Comparison of ENCODE assay signal across 8 cellular contexts in the genomic region with DNA sequence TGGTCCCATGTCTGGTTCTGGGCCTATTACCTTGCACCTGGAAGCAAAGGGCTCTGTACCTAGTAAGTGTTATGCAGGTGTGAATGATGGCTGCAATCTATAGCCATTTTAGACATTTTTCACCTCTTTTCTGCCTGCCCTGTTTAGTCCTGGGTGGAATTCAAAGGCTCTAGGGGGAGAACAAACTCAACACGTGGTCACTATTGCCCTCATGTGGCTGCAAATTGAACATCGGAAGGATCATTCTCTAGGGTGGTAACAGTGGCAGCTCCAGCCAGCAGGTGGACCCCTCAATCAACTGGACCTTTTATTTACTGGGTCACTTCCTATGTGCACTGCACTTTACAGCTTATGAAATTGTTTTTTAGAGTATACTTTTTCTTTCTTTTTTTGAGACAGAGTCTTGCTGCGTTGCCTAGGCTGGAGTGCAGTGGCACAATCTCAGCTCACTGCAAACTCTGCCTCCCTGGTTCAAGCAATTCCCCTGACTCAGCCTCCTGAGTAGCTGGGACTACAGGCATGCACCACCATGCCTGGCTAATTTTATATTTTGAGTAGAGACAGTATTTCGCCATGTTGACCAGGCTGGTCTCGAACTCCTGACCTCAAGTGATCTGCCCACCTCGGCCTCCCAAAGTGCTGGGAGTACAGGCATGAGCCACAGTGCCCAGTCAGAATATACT. TPM values are rescaled to one million over a fixed set of nuclear protein-coding genes. Genes with fewer than 3 reads are reported as not detected.
A peak's percentile ranks its signal among the peaks of the same experiment; 100 is the strongest.
DNase-seq lines count a peak whose midpoint lies in the region.
"Not testable (repeated sequence)": the region's sequence is repeated elsewhere in the genome, so short reads cannot be mapped to it uniquely, and the experiment has no call there.
"Had no signal": no experiment of that assay in that cellular context is flagged by ENCODE, and none has a peak within 500 bp of the region (broad histone marks: within the 10 kb centered on the region; RNA-seq: fewer than 3 reads in every experiment).

No MANE protein-coding gene starts in this region.

- POLR2A ChIA-PET in activated CD4-positive, alpha-beta T cell treated with anti-CD3 and anti-CD28 coated beads, Interleukin-2, amount 10 ng/mL, durations not matched to agents 7 days and 5 days (lab: Charles Lee) = not testable (repeated sequence)

- H3K36me3 Mint-ChIP-seq in activated CD4-positive, alpha-beta T cell treated with anti-CD3 and anti-CD28 coated beads, Interleukin-2, amount 10 ng/mL, durations not matched to agents 7 days and 5 days (ENCODE audit: low read depth) = not testable (repeated sequence)

- H3K27me3 Mint-ChIP-seq in activated CD4-positive, alpha-beta T cell treated with anti-CD3 and anti-CD28 coated beads, Interleukin-2, amount 10 ng/mL, durations not matched to agents 7 days and 5 days = not testable (repeated sequence)

- H3K27ac Mint-ChIP-seq in activated CD4-positive, alpha-beta T cell treated with anti-CD3 and anti-CD28 coated beads, Interleukin-2, amount 10 ng/mL, durations not matched to agents 7 days and 5 days = not testable (repeated sequence)

- not testable (repeated sequence) for H3K9me3 Mint-ChIP-seq in activated CD4-positive, alpha-beta T cell treated with anti-CD3 and anti-CD28 coated beads, Interleukin-2, amount 10 ng/mL, durations not matched to agents 7 days and 5 days

- intact Hi-C loops in posterior vena cava (cut with DNase I) = not testable (repeated sequence)

- peak; percentile 13 for DNase-seq in GDM1 (lab: John Stamatoyannopoulos, UW)
- peak; percentile 61 for DNase-seq in LoVo (ENCODE audit: low spot score)
- peak; percentile 34 to 64 for DNase-seq in NOMO-1 (lab: John Stamatoyannopoulos, UW; ENCODE audit: unreplicated experiment in 2 of 2)
- DNase-seq in activated CD4-positive, alpha-beta T cell treated with anti-CD3 and anti-CD28 coated beads, Interleukin-2, amount 10 ng/mL, durations not matched to agents 7 days and 5 days = peak; percentile 59
- peak; percentile 24 for DNase-seq in central memory CD4-positive, alpha-beta T cell
- peak; percentile 35 to 64 for DNase-seq in hippocampal formation (lab: John Stamatoyannopoulos, UW)
- peak; percentile 36 for DNase-seq in posterior vena cava (ENCODE audit: low spot score)

- H3K4me3 Mint-ChIP-seq in activated CD4-positive, alpha-beta T cell treated with anti-CD3 and anti-CD28 coated beads, Interleukin-2, amount 10 ng/mL, durations not matched to agents 7 days and 5 days = not testable (repeated sequence)

- CTCF ChIA-PET in activated CD4-positive, alpha-beta T cell treated with anti-CD3 and anti-CD28 coated beads, Interleukin-2, amount 10 ng/mL, durations not matched to agents 7 days and 5 days (lab: Charles Lee) = interaction anchor here (0.8 to 1.9 kb wide), 7 partner anchors 9 to 317 kb away, joined by 3 to 8 read pairs (median 3); no protein-coding TSS in a partner anchor

- H3K4me1 Mint-ChIP-seq in activated CD4-positive, alpha-beta T cell treated with anti-CD3 and anti-CD28 coated beads, Interleukin-2, amount 10 ng/mL, durations not matched to agents 7 days and 5 days = not testable (repeated sequence)

RNA-seq across cellular contexts. Expression of gene BPIFB4, which starts 16.6 kb away (rescaled TPM):
- not detected for total RNA-seq in activated CD4-positive, alpha-beta T cell treated with anti-CD3 and anti-CD28 coated beads, Interleukin-2, amount 10 ng/mL, durations not matched to agents 7 days and 5 days
- total RNA-seq in posterior vena cava = not detected
- total RNA-seq: suprapubic skin had no signal

RNA-seq across cellular contexts. Expression of gene BPIFB3, which starts 42.3 kb away (rescaled TPM):
- total RNA-seq in activated CD4-positive, alpha-beta T cell treated with anti-CD3 and anti-CD28 coated beads, Interleukin-2, amount 10 ng/mL, durations not matched to agents 7 days and 5 days = not detected
- total RNA-seq in posterior vena cava = not detected
- total RNA-seq: suprapubic skin had no signal

Comparison
In these comparisons a context has a peak if more than half of its experiments do, and no peak if none do; other contexts are left out.
1. Peak in every context shown above with its lines: DNase-seq.